11 cellular contexts compared by ENCODE assay signal in genomic region chr14:22464422-22465142, GRCh38.
DNase-seq lines count a peak whose midpoint lies in the region; ATAC-seq and TF ChIP-seq lines count a peak whose summit lies in the region.
"Had no signal": no experiment of that assay in that cellular context is flagged by ENCODE, and none has a peak within 500 bp of the region (broad histone marks: within the 10 kb centered on the region; RNA-seq: fewer than 3 reads in every experiment).

No MANE protein-coding gene starts in this region.

- TF ChIP-seq CTCF in GM10248 (IDR thresholded peaks at IDR 0.05; ENCODE audit: control extremely low read depth, extremely low read depth, low read depth, missing control alignments) = no peak
- TF ChIP-seq CTCF in adrenal gland (IDR thresholded peaks at IDR 0.05) = no peak

- ATAC-seq in GM19035 (IDR thresholded peaks at IDR 0.05; ENCODE audit: unreplicated experiment) (peak; percentile 57), HG02642 (IDR thresholded peaks at IDR 0.05; ENCODE audit: poor library complexity, unreplicated experiment) (peak; percentile 75), HG03457 (IDR thresholded peaks at IDR 0.05; ENCODE audit: unreplicated experiment) (peak; percentile 50)

- no peak overlapping the region for H3K4me3 ChIP-seq in adrenal gland
- H3K4me3 ChIP-seq: BLaER1 had no signal

- TF ChIP-seq POLR2A in adrenal gland (IDR thresholded peaks at IDR 0.05) = no peak

- no peaks in the 10 kb centered on the region for H3K27me3 ChIP-seq in adrenal gland
- H3K27me3 ChIP-seq: BLaER1 had no signal

- no peak overlapping the region for H3K27ac ChIP-seq in adrenal gland
- H3K27ac ChIP-seq: BLaER1 had no signal

- CTCF ChIA-PET in GM10248 (lab: Yijun Ruan, JAX) = interaction anchor here (0.8 to 4.6 kb wide), 28 partner anchors 9 to 353 kb away, joined by 3 to 58 read pairs (median 4); partner anchors contain the start of gene DAD1

- WGBS in adrenal gland, 4 donors = 88 to 94% (median 92%) methylated on average over 4 of the region's 4 CpGs

- DNase-seq in GM10248 (ENCODE audit: extremely low spot score) (peak; percentile 55), adrenal gland (no peak), OCI-M2 (lab: John Stamatoyannopoulos, UW; ENCODE audit: unreplicated experiment) (no peak)
- DNase-seq in stimulated activated CD4-positive, alpha-beta T cell treated with anti-CD3 and anti-CD28 coated beads, Interleukin-15, amount 100 ng/mL, for 24 hours = no peak
- DNase-seq in effector CD8-positive, alpha-beta T cell (lab: John Stamatoyannopoulos, UW) = no peak
- DNase-seq: KBM-7, NCI-H526 had no signal

- H3K36me3 ChIP-seq in adrenal gland (replicated peaks in 1 of 2) = no peaks in the 10 kb centered on the region
- H3K36me3 ChIP-seq: BLaER1 had no signal

- POLR2A ChIA-PET in GM10248 (lab: Yijun Ruan, JAX) = no interaction called here

- H3K4me1 ChIP-seq in adrenal gland (replicated peaks in 1 of 2) = no peaks in the 10 kb centered on the region

- H3K9me3 ChIP-seq in adrenal gland (replicated peaks in 1 of 3) = no peaks in the 10 kb centered on the region
- H3K9me3 ChIP-seq: BLaER1 had no signal

- intact Hi-C loops in adrenal gland (cut with DNase I) = no loop called here
